ENCODE assay signal across 10 cellular contexts in the genomic region with DNA sequence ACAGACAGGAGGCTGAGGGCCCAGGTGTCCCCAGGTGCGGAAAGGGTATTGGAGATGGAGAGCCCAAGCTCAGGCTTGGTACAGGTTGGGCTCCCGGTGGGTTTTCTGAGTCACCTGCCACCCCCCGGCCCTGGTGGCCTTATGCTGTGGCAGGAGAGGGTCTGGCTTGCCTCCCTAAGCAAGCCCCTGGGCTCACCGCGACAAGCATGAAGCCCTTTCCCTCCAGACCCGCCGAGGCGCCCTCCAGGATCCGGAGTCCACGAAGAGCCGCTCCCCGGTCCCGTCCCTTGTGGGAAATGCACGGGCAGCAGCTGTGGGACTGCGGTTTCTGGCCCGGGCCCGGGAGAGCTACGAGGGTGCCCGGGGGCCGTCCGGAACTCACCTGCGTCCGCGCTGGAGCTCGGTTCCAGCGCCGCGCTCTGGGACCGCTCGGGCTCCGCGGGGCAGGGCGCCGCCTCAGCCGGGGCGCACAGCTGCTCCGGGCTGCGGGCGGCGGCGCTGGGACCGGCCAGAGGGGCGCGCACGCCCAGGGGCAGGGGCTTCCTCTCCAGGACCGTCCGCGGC. TPM values are rescaled to one million over a fixed set of nuclear protein-coding genes. Genes with fewer than 3 reads are reported as not detected.
A peak's percentile ranks its signal among the peaks of the same experiment; 100 is the strongest.
DNase-seq lines count a peak whose midpoint lies in the region; ATAC-seq, FAIRE-seq and TF ChIP-seq lines count a peak whose summit lies in the region.
"Had no signal": no experiment of that assay in that cellular context is flagged by ENCODE, and none has a peak within 500 bp of the region (broad histone marks: within the 10 kb centered on the region; RNA-seq: fewer than 3 reads in every experiment).

No MANE protein-coding gene starts in this region.

- peaks cover 19% of the 10 kb centered on the region; the same call in 1 of the 2 replicates for H3F3A ChIP-seq in GM23338 (replicated peaks; ENCODE audit: low read depth)

- H3K27ac Mint-ChIP-seq in Calu3 (ENCODE audit: unreplicated experiment) = no peak overlapping the region
- no peak overlapping the region for H3K27ac Mint-ChIP-seq in GM23338
- no peak overlapping the region for H3K27ac Mint-ChIP-seq in T-helper 17 cell

- FAIRE-seq in kidney (lab: Jason Lieb, UNC) = no peak

- H3K27ac ChIP-seq in GM23338 (ENCODE audit: low read depth) (no peak overlapping the region), kidney (ENCODE audit: low read depth in 2 of 2, low read length in 2 of 2) (no peak overlapping the region), tibial artery (no peak overlapping the region)

- H3K9me3 ChIP-seq in T-helper 17 cell (ENCODE audit: control insufficient read depth, low read length, poor library complexity, severe bottlenecking) (no peaks in the 10 kb centered on the region), kidney (ENCODE audit: control insufficient read depth in 1 of 2, low read length in 2 of 2) (no peaks in the 10 kb centered on the region), tibial artery (no peaks in the 10 kb centered on the region)

- H3K9me2 ChIP-seq in GM23338 (ENCODE audit: insufficient read depth) = no peaks in the 10 kb centered on the region

- no peak overlapping the region for H2AFZ ChIP-seq in GM23338

- peak overlapping the region; percentile 71 for H3K4me3 ChIP-seq in GM23338
- H3K4me3 ChIP-seq in kidney (ENCODE audit: low read length in 2 of 2) = no peak overlapping the region
- H3K4me3 ChIP-seq in tibial artery = no peak overlapping the region

- H3K36me3 ChIP-seq in GM23338 (ENCODE audit: insufficient read depth) = no peaks in the 10 kb centered on the region; the same call in 1 of the 2 replicates
- H3K36me3 ChIP-seq in kidney (ENCODE audit: control insufficient read depth in 1 of 2, insufficient read depth in 2 of 2, low read length in 2 of 2) = no peaks in the 10 kb centered on the region
- H3K36me3 ChIP-seq in tibial artery = no peaks in the 10 kb centered on the region

- BruUV-seq in Calu3 (replicated peaks; lab: Mats Ljungman, UMichigan) = no TSS peak

- ATAC-seq in GM23338 (peak; percentile 25), T-helper 17 cell (no peak)

- TF ChIP-seq CTCF in Calu3 (IDR thresholded peaks at IDR 0.05; ENCODE audit: unreplicated experiment) (no peak), GM23338 (conservative IDR thresholded peaks at IDR 0.05; ENCODE audit: low read depth in 2 of 2) (no peak), kidney (IDR thresholded peaks at IDR 0.05; ENCODE audit: borderline replicate concordance, extremely low read depth, insufficient read depth) (no peak), tibial artery (IDR thresholded peaks at IDR 0.05) (no peak)

- no peaks in the 10 kb centered on the region for H3K27me3 Mint-ChIP-seq in Calu3 (ENCODE audit: unreplicated experiment)
- peaks cover 14% of the 10 kb centered on the region for H3K27me3 Mint-ChIP-seq in GM23338 (ENCODE audit: insufficient read depth, low read depth, poor library complexity)
- peaks cover 5% of the 10 kb centered on the region for H3K27me3 Mint-ChIP-seq in T-helper 17 cell

- peaks cover 18% of the 10 kb centered on the region; the same call in 1 of the 2 replicates for H3K4me1 ChIP-seq in GM23338 (ENCODE audit: insufficient read depth)
- H3K4me1 ChIP-seq in kidney (ENCODE audit: control insufficient read depth in 1 of 2, insufficient read depth in 1 of 2, low read depth in 1 of 2, low read length in 2 of 2) = peaks cover 4 to 10% of the 10 kb centered on the region in 2 donors
- peaks cover 0 to 26% (median 18%) of the 10 kb centered on the region in 4 donors for H3K4me1 ChIP-seq in tibial artery

- H3K4me3 Mint-ChIP-seq in Calu3 (ENCODE audit: low read depth, unreplicated experiment) (peak overlapping the region; percentile 70), GM23338 (peak overlapping the region; percentile 66; the same call in 2 of the 3 replicates), T-helper 17 cell (peak overlapping the region; percentile 43)

- H3K27me3 ChIP-seq in GM23338 (ENCODE audit: insufficient read depth) = 0 out of 2 replicates have a peak, but pooled peaks cover 8% of the 10 kb centered on the region
- peaks cover 0 to 52% of the 10 kb centered on the region in 2 donors for H3K27me3 ChIP-seq in tibial artery

- H3K36me3 Mint-ChIP-seq in Calu3 (ENCODE audit: insufficient read depth, unreplicated experiment) (peaks cover 25% of the 10 kb centered on the region), GM23338 (ENCODE audit: low read depth) (no peaks in the 10 kb centered on the region; the same call in 1 of the 3 replicates), T-helper 17 cell (ENCODE audit: low read depth) (no peaks in the 10 kb centered on the region)

- DNase-seq in Calu3 = no peak
- peak; percentile 60 for DNase-seq in GM23338 (ENCODE audit: low spot score)
- DNase-seq in T-helper 17 cell = no peak
- peak; percentile 84 for DNase-seq in kidney
- no peak for DNase-seq in posterior vena cava (ENCODE audit: low spot score)
- no peak for DNase-seq in tibial artery
- no peak for DNase-seq in NCI-H1694 (lab: John Stamatoyannopoulos, UW)
- DNase-seq in stimulated activated CD4-positive, alpha-beta T cell treated with anti-CD3 and anti-CD28 coated beads, Interleukin-4, amount 100 ng/mL, for 1 hour = no peak

- H3K4me2 ChIP-seq in GM23338 = peak overlapping the region; percentile 85

- peaks cover 10% of the 10 kb centered on the region; the same call in 1 of the 2 replicates for H3K79me2 ChIP-seq in GM23338 (replicated peaks; ENCODE audit: insufficient read depth)

- H3K9me3 Mint-ChIP-seq in Calu3 (ENCODE audit: low read depth, unreplicated experiment) (no peaks in the 10 kb centered on the region), GM23338 (no peaks in the 10 kb centered on the region; the same call in 2 of the 3 replicates)

- peaks cover 16% of the 10 kb centered on the region for H3K4me1 Mint-ChIP-seq in Calu3 (ENCODE audit: low read depth, unreplicated experiment)
- H3K4me1 Mint-ChIP-seq in GM23338 = peaks cover 17% of the 10 kb centered on the region
- peaks cover 14% of the 10 kb centered on the region for H3K4me1 Mint-ChIP-seq in T-helper 17 cell

- H4K20me1 ChIP-seq in GM23338 (replicated peaks; ENCODE audit: insufficient read depth) = peaks cover 11% of the 10 kb centered on the region; the same call in 1 of the 2 replicates

- CTCF ChIA-PET in Calu3 (lab: Charles Lee) = interaction anchor here (0.6 to 3.0 kb wide), 4 partner anchors 17 to 81 kb away, joined by 3 to 10 read pairs (median 6); a partner anchor contains a TSS

- H3K9ac ChIP-seq in kidney (ENCODE audit: low read length in 2 of 2) = no peak overlapping the region

- intact Hi-C loops in Calu3 (cut with micrococcal nuclease; ENCODE audit: unreplicated experiment) (no loop called here), kidney (cut with DNase I) (no loop called here), posterior vena cava (cut with DNase I) (loop anchor here in 1 of 2 donors (10.0 kb wide), 1 partner anchor 285 kb away; no protein-coding TSS in a partner anchor), tibial artery (cut with DNase I; ENCODE audit: low total_unique reads) (no loop called here)

TF ChIP-seq in GM23338, 12 proteins besides CTCF, POLR2A, EP300 and RAD21 (continues in another document):
- no peak for TF ChIP-seq EZH2 (IDR thresholded peaks at IDR 0.05; ENCODE audit: low read depth, unreplicated experiment)

RNA-seq across cellular contexts. Expression of a gene that starts 0.8 kb away (rescaled TPM):
- total RNA-seq in Calu3 (2022) (38.4 and 41.1 TPM in 2 replicates), T-helper 17 cell (under 1 TPM; 0.27 to 0.39 TPM), kidney (2.3 TPM), posterior vena cava (under 1 TPM; 0.33 to 0.42 TPM)
- 55.1 and 60.3 TPM in 2 replicates for total RNA-seq in GM23338 (2014; rRNA removed; shearing (Covaris generic))
- polyA plus RNA-seq in GM23338 (2016; fragmentation: Nextera tagmentation; extraction: Ambion mirVana) (13.4 and 14.5 TPM in 2 replicates), kidney (ENCODE audit: insufficient read depth, low read depth, low replicate concordance) (1.7 TPM)

RNA-seq across cellular contexts. Expression of a gene that starts 7.7 kb away (rescaled TPM):
- total RNA-seq in Calu3 (2022) (9.1 and 10.8 TPM in 2 replicates), T-helper 17 cell (10 to 100 TPM in 1 of 2 donors, 1 to 10 TPM in 1; 9.3 to 10.2 TPM), kidney (12.7 TPM), posterior vena cava (10 to 100 TPM; 15.2 to 20.5 TPM)
- 5.5 and 8.1 TPM in 2 replicates for total RNA-seq in GM23338 (2014; rRNA removed; shearing (Covaris generic))
- polyA plus RNA-seq in GM23338 (2016; fragmentation: Nextera tagmentation; extraction: Ambion mirVana) (2.5 and 3.4 TPM in 2 replicates), kidney (ENCODE audit: insufficient read depth, low read depth, low replicate concordance) (14.4 TPM)

RNA-seq across cellular contexts. Expression of a gene that starts 15.7 kb away (rescaled TPM):
- 3.8 and 5.8 TPM in 2 replicates for total RNA-seq in Calu3 (2022)
- total RNA-seq in GM23338 (2014; rRNA removed; shearing (Covaris generic)) = 1.1 and 1.9 TPM in 2 replicates
- 1.8 and 2.9 TPM in 2 replicates for polyA plus RNA-seq in GM23338 (2016; fragmentation: Nextera tagmentation; extraction: Ambion mirVana)
- total RNA-seq in T-helper 17 cell = under 1 TPM in 1 of 2 donors, not detected in 1; 0.20 TPM
- total RNA-seq in kidney = 9.3 TPM
- 5.5 TPM for polyA plus RNA-seq in kidney (ENCODE audit: insufficient read depth, low read depth, low replicate concordance)
- 1 to 10 TPM in 1 of 2 donors, under 1 TPM in 1; 0.48 to 1.2 TPM for total RNA-seq in posterior vena cava
- total RNA-seq: RPMI7951 had no signal
- polyA plus RNA-seq: neural cell had no signal

RNA-seq across cellular contexts. Expression of a gene that starts 17.2 kb away (rescaled TPM):
- 61.4 and 65.6 TPM in 2 replicates for total RNA-seq in Calu3 (2022)
- total RNA-seq in GM23338 (2014; rRNA removed; shearing (Covaris generic)) = 35.7 and 39.9 TPM in 2 replicates
- 15.7 and 18.2 TPM in 2 replicates for polyA plus RNA-seq in GM23338 (2016; fragmentation: Nextera tagmentation; extraction: Ambion mirVana)
- total RNA-seq in T-helper 17 cell = 10 to 100 TPM; 62.0 to 62.3 TPM
- 63.2 TPM for total RNA-seq in kidney
- 57.3 TPM for polyA plus RNA-seq in kidney (ENCODE audit: insufficient read depth, low read depth, low replicate concordance)
- total RNA-seq in posterior vena cava = 10 to 100 TPM; 32.0 to 44.3 TPM

RNA-seq across cellular contexts. Expression of a gene that starts 23.6 kb away (rescaled TPM):
- total RNA-seq in Calu3 (2022) (65.2 and 78.6 TPM in 2 replicates), T-helper 17 cell (100 to 1,000 TPM; 139 to 202 TPM), kidney (189 TPM), posterior vena cava (100 to 1,000 TPM; 129 to 133 TPM)
- 26.2 and 34.3 TPM in 2 replicates for total RNA-seq in GM23338 (2014; rRNA removed; shearing (Covaris generic))
- polyA plus RNA-seq in GM23338 (2016; fragmentation: Nextera tagmentation; extraction: Ambion mirVana) (35.5 and 36.7 TPM in 2 replicates), kidney (ENCODE audit: insufficient read depth, low read depth, low replicate concordance) (80.2 TPM)

Comparison
In these comparisons a context has a peak if more than half of its experiments do, and no peak if none do; other contexts are left out.
1. DNase-seq: peak in GM23338 (single experiment) and kidney (single experiment); none in Calu3 (single experiment), T-helper 17 cell (0 of 3), posterior vena cava (single experiment), tibial artery (0 of 2), NCI-H1694 (single experiment) and stimulated activated CD4-positive, alpha-beta T cell treated with anti-CD3 and anti-CD28 coated beads, Interleukin-4, amount 100 ng/mL, for 1 hour (single experiment).
2. RNA of a gene that starts 0.8 kb away (total RNA-seq): 55.1 to 60.3 TPM in GM23338 and 38.4 to 41.1 TPM in Calu3; 2.3 TPM in kidney (single experiment), 0.33 to 0.42 TPM in posterior vena cava and 0.27 to 0.39 TPM in T-helper 17 cell; every median in the first group is over 10 times any median in the second.
3. Peak in every context shown above with its lines, with median percentiles within 50 percentile points of each other: H3K4me3 Mint-ChIP-seq.